Comparison of ENCODE assay signal across 8 cellular contexts in the genomic region with DNA sequence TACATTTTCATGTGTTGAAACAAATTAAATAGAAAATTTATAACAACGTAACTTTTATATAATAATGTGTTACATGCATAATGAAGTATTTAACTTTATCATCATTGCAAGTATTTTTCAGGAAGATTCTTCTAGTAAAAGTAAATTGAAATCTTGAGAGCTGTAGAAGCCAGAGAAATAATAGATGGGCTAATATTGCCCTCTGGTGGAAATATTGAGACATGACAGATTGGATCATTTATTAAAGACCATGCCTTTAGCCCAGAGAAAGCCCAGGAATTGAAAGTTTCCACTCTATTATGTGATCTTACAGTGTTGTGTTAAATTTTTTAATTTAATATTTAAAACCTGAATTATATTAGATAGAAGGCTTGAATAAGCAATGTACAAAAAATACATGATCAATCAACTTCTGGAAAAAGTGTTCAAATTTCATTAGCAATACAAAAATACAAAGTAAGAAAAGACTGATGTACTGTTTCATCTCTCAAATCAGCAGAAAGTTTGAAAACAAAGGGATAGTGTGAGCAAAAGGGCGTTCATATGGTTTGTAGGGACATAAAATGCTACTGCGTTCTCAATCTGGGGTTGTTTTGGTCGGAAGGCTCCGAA. TPM values are rescaled to one million over a fixed set of nuclear protein-coding genes. Genes with fewer than 3 reads are reported as not detected.
DNase-seq lines count a peak whose midpoint lies in the region; ATAC-seq and TF ChIP-seq lines count a peak whose summit lies in the region.

No MANE protein-coding gene starts in this region.

- H3K27ac ChIP-seq in CD4-positive, CD25-positive, alpha-beta regulatory T cell (ENCODE audit: insufficient read depth, low read length, poor library complexity, severe bottlenecking) = no peak overlapping the region
- no peak overlapping the region for H3K27ac ChIP-seq in foreskin keratinocyte

- no peaks in the 10 kb centered on the region for H3K36me3 ChIP-seq in CD4-positive, CD25-positive, alpha-beta regulatory T cell (ENCODE audit: control insufficient read depth, insufficient read depth, low read length)

- no peak for ATAC-seq in CD4-positive, CD25-positive, alpha-beta regulatory T cell (ENCODE audit: low read depth in 2 of 2)
- peak; percentile 71 for ATAC-seq in GM19467 (IDR thresholded peaks at IDR 0.05; ENCODE audit: unreplicated experiment)
- peak; percentile 49 for ATAC-seq in foreskin keratinocyte
- ATAC-seq in GM19397 (IDR thresholded peaks at IDR 0.05; ENCODE audit: unreplicated experiment) = no peak
- ATAC-seq in omental fat pad (ENCODE audit: low FRiP score) = no peak

- TF ChIP-seq CTCF in foreskin keratinocyte (conservative IDR thresholded peaks at IDR 0.05) (peak; percentile 83), retinal pigment epithelial cell (conservative IDR thresholded peaks at IDR 0.05; ENCODE audit: low read depth, low read length) (peak; percentile 48), omental fat pad (IDR thresholded peaks at IDR 0.05) (peak in 1 of 3 donors; percentile 84)

- no peaks in the 10 kb centered on the region for H3K36me3 Mint-ChIP-seq in CD4-positive, CD25-positive, alpha-beta regulatory T cell

- no peaks in the 10 kb centered on the region for H3K9me3 Mint-ChIP-seq in CD4-positive, CD25-positive, alpha-beta regulatory T cell

- no peak overlapping the region for H3K27ac Mint-ChIP-seq in CD4-positive, CD25-positive, alpha-beta regulatory T cell

- H3K27me3 ChIP-seq in CD4-positive, CD25-positive, alpha-beta regulatory T cell (ENCODE audit: control insufficient read depth, insufficient read depth, low read length) = no peaks in the 10 kb centered on the region
- no peaks in the 10 kb centered on the region for H3K27me3 ChIP-seq in foreskin keratinocyte

- DNase-seq in CD4-positive, CD25-positive, alpha-beta regulatory T cell = peak in 2 of 3 donors; percentile 38 to 41
- DNase-seq in M059J (ENCODE audit: low read depth) = peak; percentile 54
- peak; percentile 44 for DNase-seq in SKM-1 treated with dmso at 0.1 percent for 144 hours (lab: John Stamatoyannopoulos, UW; ENCODE audit: unreplicated experiment)
- no peak for DNase-seq in foreskin keratinocyte
- no peak for DNase-seq in retinal pigment epithelial cell (ENCODE audit: low read depth)
- no peak for DNase-seq in omental fat pad (ENCODE audit: low spot score)

- H3K4me3 Mint-ChIP-seq in CD4-positive, CD25-positive, alpha-beta regulatory T cell = no peak overlapping the region

- H3K27me3 Mint-ChIP-seq in CD4-positive, CD25-positive, alpha-beta regulatory T cell = no peaks in the 10 kb centered on the region

- no peak overlapping the region for H3K4me3 ChIP-seq in CD4-positive, CD25-positive, alpha-beta regulatory T cell (ENCODE audit: low read depth, low read length)
- no peak overlapping the region for H3K4me3 ChIP-seq in retinal pigment epithelial cell (ENCODE audit: low read length)

- no peaks in the 10 kb centered on the region for H3K4me1 ChIP-seq in CD4-positive, CD25-positive, alpha-beta regulatory T cell (ENCODE audit: control insufficient read depth, insufficient read depth, low read length, poor library complexity, severe bottlenecking)
- peaks cover 9% of the 10 kb centered on the region for H3K4me1 ChIP-seq in foreskin keratinocyte

- H3K9me3 ChIP-seq in CD4-positive, CD25-positive, alpha-beta regulatory T cell (ENCODE audit: control insufficient read depth in 2 of 2, low read length in 2 of 2) = no peaks in the 10 kb centered on the region

- H3K4me1 Mint-ChIP-seq in CD4-positive, CD25-positive, alpha-beta regulatory T cell = peaks cover 0 to 4% (median 0%) of the 10 kb centered on the region in 4 donors

RNA-seq across cellular contexts. Expression of gene SPTSSB, which starts 52.7 kb away (rescaled TPM):
- total RNA-seq in CD4-positive, CD25-positive, alpha-beta regulatory T cell = not detected
- 1 to 10 TPM in 1 of 4 donors, under 1 TPM in 2, not detected in 1; 0.10 to 1.0 (median 0.29) TPM for polyA plus RNA-seq in CD4-positive, CD25-positive, alpha-beta regulatory T cell
- total RNA-seq in M059J (2014; rRNA removed; shearing (Covaris generic)) = not detected in 2 replicates
- total RNA-seq in foreskin keratinocyte (0.03 TPM in 1 of 2 replicates, not detected in the other), omental fat pad (under 1 TPM in 2 of 4 donors, not detected in 2; 0.09 to 0.19 TPM)
- polyA plus RNA-seq in foreskin keratinocyte = 0.02 TPM in 1 of 2 replicates, not detected in the other

Comparison
In these comparisons a context has a peak if more than half of its experiments do, and no peak if none do; other contexts are left out.
1. ATAC-seq: peak in GM19467 (single experiment) and foreskin keratinocyte (single experiment); none in CD4-positive, CD25-positive, alpha-beta regulatory T cell (0 of 2), GM19397 (single experiment) and omental fat pad (single experiment).
2. DNase-seq: peak in CD4-positive, CD25-positive, alpha-beta regulatory T cell (2 of 3), M059J (single experiment) and SKM-1 treated with dmso at 0.1 percent for 144 hours (single experiment); none in foreskin keratinocyte (0 of 2), retinal pigment epithelial cell (single experiment) and omental fat pad (single experiment).